Comparison of ENCODE assay signal across 8 cellular contexts in the genomic region with DNA sequence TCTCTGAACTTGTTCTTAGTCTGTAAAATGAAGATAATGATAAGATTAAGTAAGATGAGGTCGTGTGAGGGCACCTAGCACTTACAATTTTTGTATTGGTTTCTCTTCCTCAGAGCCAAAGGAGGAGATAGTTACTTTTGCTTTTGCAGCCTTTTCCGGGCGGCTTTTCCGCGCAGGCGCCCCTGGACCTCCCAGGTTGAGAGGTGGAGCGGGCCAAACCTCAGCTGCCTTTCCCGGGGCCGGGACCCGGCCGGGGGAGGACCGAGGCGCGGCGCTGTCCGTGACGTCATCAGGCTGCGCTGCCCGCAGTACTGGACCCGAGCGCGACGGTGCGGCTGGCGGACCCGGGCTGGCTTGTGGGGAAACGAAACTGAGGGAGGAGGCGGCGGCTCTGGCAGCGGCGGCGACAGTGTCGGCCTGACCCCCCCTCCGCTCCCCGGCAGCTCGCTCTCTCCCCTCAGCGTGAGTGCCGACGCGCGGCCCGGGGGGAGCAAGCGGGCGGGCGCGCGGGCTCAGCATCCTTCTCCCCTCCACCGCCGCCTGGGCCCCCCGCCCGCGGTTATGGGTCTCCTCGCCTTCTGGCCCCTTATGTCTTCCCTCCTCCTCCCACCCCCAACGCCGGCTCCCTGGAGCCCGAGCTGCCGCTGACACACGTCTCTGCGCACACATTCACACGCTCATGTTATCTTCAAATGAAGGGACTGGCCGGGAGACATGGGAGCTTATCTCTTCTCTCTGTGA. TPM values are rescaled to one million over a fixed set of nuclear protein-coding genes. Genes with fewer than 3 reads are reported as not detected.
DNase-seq lines count a peak whose midpoint lies in the region; ATAC-seq, FAIRE-seq and TF ChIP-seq lines count a peak whose summit lies in the region.

Gene CMTR1 (plus strand): TSS at position 306 of the 741 bp plus-strand sequence. CDS start 2,409 bp downstream, outside the sequence.

- H3K9me3 ChIP-seq in AG04450 (ENCODE audit: control insufficient read depth, insufficient read depth, low read length) (no peaks in the 10 kb centered on the region), mammary epithelial cell (replicated peaks; ENCODE audit: insufficient read depth, low read length) (no peaks in the 10 kb centered on the region), iPS-20b (ENCODE audit: insufficient read depth, low read depth, low read length) (no peaks in the 10 kb centered on the region), small intestine (ENCODE audit: control insufficient read depth, low read depth) (no peaks in the 10 kb centered on the region)

- peaks cover 33% of the 10 kb centered on the region for H3K79me2 ChIP-seq in mammary epithelial cell (ENCODE audit: insufficient read depth, low read length)

- H3K4me2 ChIP-seq in mammary epithelial cell (ENCODE audit: insufficient read depth, low read depth, low read length), result peak within 1 kb of the TSS; percentile 96

- peaks cover 6% of the 10 kb centered on the region for H3K4me1 ChIP-seq in mammary epithelial cell (ENCODE audit: insufficient read depth, low read length)
- no peaks in the 10 kb centered on the region for H3K4me1 ChIP-seq in iPS-20b (ENCODE audit: insufficient read depth, low read length)
- peaks cover 0 to 2% of the 10 kb centered on the region in 2 donors for H3K4me1 ChIP-seq in small intestine (ENCODE audit: control insufficient read depth in 2 of 2, insufficient read depth in 1 of 2, low read depth in 1 of 2, low read length in 1 of 2)

- H4K20me1 ChIP-seq in mammary epithelial cell (ENCODE audit: insufficient read depth, low read length), result no peaks in the 10 kb centered on the region

- POLR2A ChIA-PET in AG04450 (lab: Yijun Ruan, JAX), result interaction anchor here (0.5 to 1.0 kb wide), 6 partner anchors 12 to 231 kb away, joined by 3 to 4 read pairs (median 3); no protein-coding TSS in a partner anchor

- peak; percentile 87 for ATAC-seq in GM18907 (IDR thresholded peaks at IDR 0.05; ENCODE audit: unreplicated experiment)
- peak; percentile 72 for ATAC-seq in HG03139 (IDR thresholded peaks at IDR 0.05; ENCODE audit: unreplicated experiment)

- TSS peak; percentile 49 for BruUV-seq in mammary epithelial cell (replicated peaks; lab: Mats Ljungman, UMichigan)

- in situ Hi-C loops in mammary epithelial cell (cut with MboI; ENCODE audit: low sequenced_read_pairs in 2 of 2), result no loop called here

- intact Hi-C loops in mammary epithelial cell (cut with micrococcal nuclease), result loop anchor here (1.0 kb wide), 1 partner anchor 52 kb away; no protein-coding TSS in a partner anchor

- TF ChIP-seq CTCF in AG04450 (IDR thresholded peaks at IDR 0.05; ENCODE audit: low read depth, low read length), result no peak
- TF ChIP-seq CTCF in WI38 (IDR thresholded peaks at IDR 0.05; ENCODE audit: low read depth, low read length), result no peak
- TF ChIP-seq CTCF in mammary epithelial cell (conservative IDR thresholded peaks at IDR 0.05 in 1 of 2, IDR thresholded peaks at IDR 0.05 in 1 of 2; ENCODE audit: extremely low read depth in 1 of 2, insufficient read depth in 1 of 2, low read depth in 1 of 2, low read length in 2 of 2), result no peak

- dilution Hi-C loops in mammary epithelial cell (cut with HindIII; ENCODE audit: low sequenced_read_pairs), result no loop called here

- H3K27me3 ChIP-seq in AG04450 (ENCODE audit: control insufficient read depth, insufficient read depth, low read length), result no peaks in the 10 kb centered on the region
- H3K27me3 ChIP-seq in mammary epithelial cell (ENCODE audit: insufficient read depth, low read length), result no peaks in the 10 kb centered on the region
- H3K27me3 ChIP-seq in iPS-20b (ENCODE audit: insufficient read depth, low read length), result no peaks in the 10 kb centered on the region
- H3K27me3 ChIP-seq in small intestine (ENCODE audit: control insufficient read depth in 2 of 2, insufficient read depth in 2 of 2, low read length in 2 of 2), result no peaks in the 10 kb centered on the region

- H3K27ac ChIP-seq in AG04450 (ENCODE audit: low read depth, low read length), result peak within 1 kb of the TSS; percentile 57
- H3K27ac ChIP-seq in mammary epithelial cell (ENCODE audit: insufficient read depth, low read depth, low read length), result peak within 1 kb of the TSS; percentile 53
- H3K27ac ChIP-seq in iPS-20b (ENCODE audit: low read length), result peak within 1 kb of the TSS; percentile 26
- H3K27ac ChIP-seq in small intestine (ENCODE audit: low read depth in 1 of 2, low read length in 1 of 2), result peak within 1 kb of the TSS; percentile 90 to 93

- H3K9ac ChIP-seq in mammary epithelial cell (ENCODE audit: insufficient read depth, low read length) (peak within 1 kb of the TSS; percentile 85), iPS-20b (ENCODE audit: low read depth, low read length) (peak within 1 kb of the TSS; percentile 86)

- no peak for FAIRE-seq in small intestine (lab: Jason Lieb, UNC)

- whole genome bisulfite sequencing in mammary epithelial cell (ENCODE audit: low coverage, missing lambda C conversion rate), result 1% methylated on average over 20 of the region's 61 CpGs
- WGBS in small intestine, 3 donors, result 0% methylated on average over 33 to 61 of the region's 61 CpGs

- H3K36me3 ChIP-seq in mammary epithelial cell (ENCODE audit: insufficient read depth, low read length) (no peaks in the 10 kb centered on the region), iPS-20b (ENCODE audit: insufficient read depth, low read depth, low read length) (peaks cover 24% of the 10 kb centered on the region), small intestine (ENCODE audit: control insufficient read depth in 2 of 2, insufficient read depth in 2 of 2, low read length in 2 of 2) (peaks cover 2 to 4% of the 10 kb centered on the region in 2 donors)

- H2AFZ ChIP-seq in mammary epithelial cell (ENCODE audit: low read depth, low read length), result peak within 1 kb of the TSS; percentile 99

- peak within 1 kb of the TSS; percentile 90 for H3K4me3 ChIP-seq in AG04450 (ENCODE audit: low read depth, low read length)
- H3K4me3 ChIP-seq in WI38 (ENCODE audit: low read depth, low read length), result peak within 1 kb of the TSS; percentile 96
- H3K4me3 ChIP-seq in mammary epithelial cell (replicated peaks in 1 of 3; ENCODE audit: insufficient read depth in 1 of 3, low read depth in 2 of 3, low read length in 3 of 3), result peak within 1 kb of the TSS; percentile 72 to 83 (median 82)
- peak within 1 kb of the TSS; percentile 90 for H3K4me3 ChIP-seq in iPS-20b (ENCODE audit: low read length)
- peak within 1 kb of the TSS; percentile 83 to 87 for H3K4me3 ChIP-seq in small intestine (ENCODE audit: low read depth in 1 of 2, low read length in 2 of 2)

- peak; percentile 54 for DNase-seq in AG04450 (ENCODE audit: low read depth, low spot score)
- DNase-seq in NCI-H2196 treated with DMSO at 0.1 percent for 48 hours (lab: John Stamatoyannopoulos, UW; ENCODE audit: unreplicated experiment), result peak; percentile 88
- peak; percentile 84 for DNase-seq in mammary epithelial cell
- peak; percentile 91 for DNase-seq in small intestine

- CTCF ChIA-PET in AG04450 (lab: Charles Lee), result interaction anchor here (0.5 to 1.2 kb wide), 3 partner anchors 107 to 129 kb away, joined by 3 to 10 read pairs (median 3); no protein-coding TSS in a partner anchor
- CTCF ChIA-PET in mammary epithelial cell (lab: Charles Lee; ENCODE audit: low non-redundant PET), result no interaction called here

RNA-seq across cellular contexts. Expression of gene CMTR1, which starts in this region (rescaled TPM):
- 25.1 and 26.8 TPM in 2 replicates for polyA plus RNA-seq in AG04450 (2011; rRNA removed)
- polyA minus RNA-seq in AG04450 (2011; rRNA and poly(A)+ RNA removed), result 26.1 and 30.3 TPM in 2 replicates
- 10 to 100 TPM; 23.2 to 31.8 TPM for total RNA-seq in mammary epithelial cell
- polyA plus RNA-seq in mammary epithelial cell, result 14.3 TPM
- polyA minus RNA-seq in mammary epithelial cell, result 29.9 TPM
- polyA plus RNA-seq in small intestine, result 10 to 100 TPM; 10.8 to 17.6 (median 12.3) TPM

Comparison
In these comparisons a context has a peak if more than half of its experiments do, and no peak if none do; other contexts are left out.
1. Peak in every context shown above with its lines: DNase-seq, ATAC-seq, H3K4me3 ChIP-seq and H3K27ac ChIP-seq.
2. H3K27ac ChIP-seq: peak in every context shown above with its lines; median percentile 92 in small intestine; 57 in AG04450; 53 in mammary epithelial cell; 26 in iPS-20b.